In genomic region chr17:57296231-57296630, GRCh38 we compare ENCODE assay signal across 12 cellular contexts. TPM values are rescaled to one million over a fixed set of nuclear protein-coding genes. Genes with fewer than 3 reads are reported as not detected.
DNase-seq lines count a peak whose midpoint lies in the region; ATAC-seq, FAIRE-seq and TF ChIP-seq lines count a peak whose summit lies in the region.
"Had no signal": no experiment of that assay in that cellular context is flagged by ENCODE, and none has a peak within 500 bp of the region (broad histone marks: within the 10 kb centered on the region; RNA-seq: fewer than 3 reads in every experiment).

No MANE protein-coding gene starts in this region.

- H3K36me3 ChIP-seq in HUES48 (ENCODE audit: control insufficient read depth, insufficient read depth, low read length) (peaks cover 29% of the 10 kb centered on the region), stomach (peaks cover 0 to 36% (median 22%) of the 10 kb centered on the region in 4 donors)

- no peak for DNase-seq in A549 (ENCODE audit: low read depth in 1 of 2, low spot score in 1 of 2)
- DNase-seq in NCI-H526 (lab: John Stamatoyannopoulos, UW) = peak; percentile 47 to 71
- DNase-seq in glutamatergic neuron = no peak
- DNase-seq in stomach = no peak
- DNase-seq in HTR-8/SVneo (ENCODE audit: insufficient read length, low spot score) = no peak
- DNase-seq: central memory CD4-positive, alpha-beta T cell; NCI-H446 had no signal

- H3K27ac Mint-ChIP-seq in glutamatergic neuron (ENCODE audit: unreplicated experiment) = peak overlapping the region; percentile 79

- H3K27me3 ChIP-seq in HUES48 (ENCODE audit: control insufficient read depth, insufficient read depth, low read length) (no peaks in the 10 kb centered on the region), stomach (no peaks in the 10 kb centered on the region)

- POLR2A ChIA-PET in A549 (lab: Yijun Ruan, JAX) = interaction anchor here (0.7 kb wide), 2 partner anchors 254 to 445 kb away, joined by 5 to 7 read pairs; no protein-coding TSS in a partner anchor

- no peak overlapping the region for H3K4me3 Mint-ChIP-seq in glutamatergic neuron (ENCODE audit: unreplicated experiment)

- no peak overlapping the region for H3K4me3 ChIP-seq in A549
- H3K4me3 ChIP-seq in HUES48 (ENCODE audit: low read depth, low read length) = no peak overlapping the region
- no peak overlapping the region for H3K4me3 ChIP-seq in stomach

- 0 out of 3 replicates have a peak overlapping the region, but pooled peaks have one; percentile 2 for H3K4me2 ChIP-seq in A549

- H3K4me1 Mint-ChIP-seq in glutamatergic neuron (ENCODE audit: low read depth, unreplicated experiment) = peaks cover 33% of the 10 kb centered on the region

- ATAC-seq in A549 = no peak
- no peak for ATAC-seq in GM18498 (IDR thresholded peaks at IDR 0.05; ENCODE audit: unreplicated experiment)
- no peak for ATAC-seq in HG03342 (IDR thresholded peaks at IDR 0.05; ENCODE audit: unreplicated experiment)
- ATAC-seq: activated CD4-positive, CD25-positive, alpha-beta regulatory T cell treated with anti-CD3 and anti-CD28 coated beads, Interleukin-2, amount 50 U/mL, for 24 hours had no signal

- CTCF ChIA-PET in A549 (lab: Yijun Ruan, JAX) = interaction anchor here (1.0 kb wide), 1 partner anchor 14 kb away, joined by 4 read pairs; no protein-coding TSS in a partner anchor

- peaks cover 20% of the 10 kb centered on the region for H3K4me1 ChIP-seq in A549
- H3K4me1 ChIP-seq in HUES48 (ENCODE audit: control insufficient read depth, insufficient read depth, low read length) = peaks cover 23% of the 10 kb centered on the region
- H3K4me1 ChIP-seq in stomach = peaks cover 0 to 12% (median 0%) of the 10 kb centered on the region in 4 donors

- no peak overlapping the region for H3K9ac ChIP-seq in HUES48 (ENCODE audit: low read depth, low read length)

- peak overlapping the region in 1 of 2 experiments; percentile 51; a peak in 2 of 6 replicates for H3K27ac ChIP-seq in A549
- peak overlapping the region; percentile 36 for H3K27ac ChIP-seq in HUES48 (ENCODE audit: low read depth, low read length)
- H3K27ac ChIP-seq in stomach = no peak overlapping the region

- FAIRE-seq in A549 (lab: Jason Lieb, UNC) (no peak), HTR-8/SVneo (lab: Jason Lieb, UNC) (no peak)

- peaks cover 9% of the 10 kb centered on the region for H3K9me3 ChIP-seq in A549
- H3K9me3 ChIP-seq in HUES48 (ENCODE audit: control insufficient read depth, insufficient read depth, low read length) = 0 out of 2 replicates have a peak, but pooled peaks cover 2% of the 10 kb centered on the region
- H3K9me3 ChIP-seq in stomach = peaks cover 0 to 5% (median 0%) of the 10 kb centered on the region in 4 donors

- peaks cover 12% of the 10 kb centered on the region for H3K9me3 Mint-ChIP-seq in glutamatergic neuron (ENCODE audit: unreplicated experiment)
- H3K9me3 Mint-ChIP-seq: type B pancreatic cell had no signal

- intact Hi-C loops in stomach (cut with DNase I; ENCODE audit: low total_unique reads) = no loop called here

- WGBS in A549 (ENCODE audit: missing lambda C conversion rate) = 84% methylated on average over 4 of the region's 4 CpGs
- WGBS in stomach, 5 donors = 79 to 88% (median 83%) methylated on average over 4 of the region's 4 CpGs

- no peak for TF ChIP-seq RAD21 in A549 (conservative IDR thresholded peaks at IDR 0.05 in 1 of 2, IDR thresholded peaks at IDR 0.05 in 1 of 2)

- peaks cover 35% of the 10 kb centered on the region for H3K36me3 Mint-ChIP-seq in glutamatergic neuron (ENCODE audit: unreplicated experiment)

- peaks cover 4% of the 10 kb centered on the region for H3K27me3 Mint-ChIP-seq in glutamatergic neuron (ENCODE audit: unreplicated experiment)
- H3K27me3 Mint-ChIP-seq: type B pancreatic cell had no signal

- TF ChIP-seq POLR2A in A549 (IDR thresholded peaks at IDR 0.05; ENCODE audit: low read length) (no peak), stomach (IDR thresholded peaks at IDR 0.05) (no peak)

- TF ChIP-seq EP300 in A549 (IDR thresholded peaks at IDR 0.05) (no peak), stomach (IDR thresholded peaks at IDR 0.05) (no peak)

- TF ChIP-seq CTCF in A549 (IDR thresholded peaks at IDR 0.05) (no peak), glutamatergic neuron (IDR thresholded peaks at IDR 0.05; ENCODE audit: partially characterized antibody, unreplicated experiment) (no peak), stomach (IDR thresholded peaks at IDR 0.05) (no peak)

TF ChIP-seq in A549, 52 proteins besides CTCF, POLR2A, EP300 and RAD21:
- no peak for TF ChIP-seq FOSL2 (IDR thresholded peaks at IDR 0.05)
- TF ChIP-seq FOSL2 (CRISPR knock-in tag; IDR thresholded peaks at IDR 0.05) = no peak; the same call in 1 of the 2 replicates
- no peak for TF ChIP-seq RCOR1 (IDR thresholded peaks at IDR 0.05; ENCODE audit: low read depth, low read length)
- no peak for TF ChIP-seq JUN (IDR thresholded peaks at IDR 0.05)
- TF ChIP-seq ZSCAN20 (CRISPR knock-in tag; IDR thresholded peaks at IDR 0.05) = no peak
- TF ChIP-seq MYC (IDR thresholded peaks at IDR 0.05; ENCODE audit: borderline replicate concordance, low read length) = no peak
- TF ChIP-seq KDM1A (IDR thresholded peaks at IDR 0.05; ENCODE audit: low read depth) = no peak
- no peak for TF ChIP-seq E2F6 (IDR thresholded peaks at IDR 0.05; ENCODE audit: borderline replicate concordance, low read depth)
- no peak for TF ChIP-seq HOXB5 (CRISPR knock-in tag; IDR thresholded peaks at IDR 0.05)
- no peak for TF ChIP-seq MAFK (IDR thresholded peaks at IDR 0.05; ENCODE audit: partially characterized antibody)
- TF ChIP-seq HEYL (CRISPR knock-in tag; IDR thresholded peaks at IDR 0.05) = no peak
- TF ChIP-seq RFX5 (IDR thresholded peaks at IDR 0.05) = no peak
- TF ChIP-seq ESRRA (IDR thresholded peaks at IDR 0.05; ENCODE audit: borderline replicate concordance, low read length) = no peak
- no peak for TF ChIP-seq HES2 (IDR thresholded peaks at IDR 0.05)
- no peak for TF ChIP-seq CHD2 (IDR thresholded peaks at IDR 0.05; ENCODE audit: low read length, partially characterized antibody)
- TF ChIP-seq HOXB13 (CRISPR knock-in tag; IDR thresholded peaks at IDR 0.05; ENCODE audit: low read depth) = no peak
- TF ChIP-seq PBX3 (IDR thresholded peaks at IDR 0.05) = no peak
- no peak for TF ChIP-seq JUNB (IDR thresholded peaks at IDR 0.05)
- no peak for TF ChIP-seq HOXA7 (CRISPR knock-in tag; IDR thresholded peaks at IDR 0.05)
- no peak for TF ChIP-seq MAX (IDR thresholded peaks at IDR 0.05)
- TF ChIP-seq NPAS2 (CRISPR knock-in tag; IDR thresholded peaks at IDR 0.05; ENCODE audit: borderline replicate concordance) = no peak

RNA-seq across cellular contexts. Expression of gene MSI2, which starts 39.9 kb away (rescaled TPM):
- polyA plus RNA-seq in A549 (2011; rRNA removed) (44.4 and 47.5 TPM in 2 replicates), A549 (2017; fragmentation: RNase III; extraction: RNeasy Plus Mini Kit Qiagen cat#74134 plus additional on column Dnase treatment) (40.9 to 45.4 TPM (median 43.6 TPM) in 3 replicates), stomach (10 to 100 TPM in 2 of 3 donors, 1 to 10 TPM in 1; 8.3 to 15.8 (median 10.7) TPM)
- 28.1 and 30.1 TPM in 2 replicates for polyA plus RNA-seq in A549 (2012; cell fraction: cytosol; rRNA removed)
- 24.4 and 31.1 TPM in 2 replicates for polyA plus RNA-seq in A549 (2012; cell fraction: nucleus; rRNA removed)
- 66.7 and 75.6 TPM in 2 replicates for polyA minus RNA-seq in A549 (2011; rRNA and poly(A)+ RNA removed)
- total RNA-seq in glutamatergic neuron (ENCODE audit: unreplicated experiment) (141 TPM), stomach (10 to 100 TPM; 11.7 to 72.4 (median 30.8) TPM)

Comparison
In these comparisons a context has a peak if more than half of its experiments do, and no peak if none do; other contexts are left out.
1. DNase-seq: peak in NCI-H526 (2 of 2); none in A549 (0 of 2), glutamatergic neuron (single experiment), stomach (single experiment) and HTR-8/SVneo (single experiment).